Comparison of ENCODE assay signal across 10 cellular contexts in the genomic region with DNA sequence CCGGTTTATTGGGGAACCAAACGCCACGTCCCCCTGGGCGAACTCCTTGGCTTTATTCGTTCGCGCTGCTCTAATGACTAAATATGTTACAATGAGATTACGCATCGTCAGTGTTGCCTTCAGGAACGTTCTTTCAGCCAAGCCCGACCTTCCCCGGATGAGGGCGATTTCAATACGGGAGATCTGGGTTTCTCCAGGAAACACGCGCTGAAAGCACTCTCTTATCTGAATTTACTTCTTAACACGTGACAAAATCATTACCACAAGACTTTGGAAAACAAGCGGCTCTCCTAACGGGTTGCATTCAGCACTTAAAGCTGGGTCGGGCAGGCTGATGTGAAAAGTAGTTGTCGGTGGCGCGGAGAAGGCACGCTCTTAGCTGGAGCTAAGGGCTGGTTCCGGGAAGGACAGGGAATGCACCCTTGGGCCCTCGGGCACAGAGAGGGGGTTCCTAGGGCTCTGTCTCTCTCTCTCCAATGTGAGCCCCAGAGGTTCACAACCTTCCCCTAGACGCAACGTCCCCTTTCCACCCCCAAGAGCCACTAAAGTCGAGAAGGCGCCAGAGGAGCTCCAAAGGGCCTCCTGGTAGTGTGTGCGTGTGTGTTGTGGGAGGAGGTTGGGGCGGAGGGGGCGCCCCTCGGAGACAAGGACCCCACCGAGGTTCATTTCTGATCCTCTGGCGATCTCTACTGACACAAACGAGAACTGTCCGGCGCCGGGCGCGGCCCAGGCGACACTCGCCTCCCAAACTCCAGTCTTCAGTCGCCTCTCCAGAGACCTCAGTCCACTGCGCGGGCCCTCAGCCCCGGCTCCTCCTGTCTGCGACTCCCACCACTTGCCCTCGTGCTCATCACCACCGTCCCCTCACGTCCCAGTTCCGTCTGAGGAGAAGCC. TPM values are rescaled to one million over a fixed set of nuclear protein-coding genes. Genes with fewer than 3 reads are reported as not detected.
A peak's percentile ranks its signal among the peaks of the same experiment; 100 is the strongest.
DNase-seq lines count a peak whose midpoint lies in the region; ATAC-seq lines count a peak whose summit lies in the region.
"Had no signal": no experiment of that assay in that cellular context is flagged by ENCODE, and none has a peak within 500 bp of the region (broad histone marks: within the 10 kb centered on the region; RNA-seq: fewer than 3 reads in every experiment).

No MANE protein-coding gene starts in this region.

- no peaks in the 10 kb centered on the region for H3K9me3 Mint-ChIP-seq in stimulated activated memory B cell treated with anti-CD40 and anti-IgM and Interleukin-4, amounts not matched to agents 10 μg/mL and 1 μg/mL and 100 μg/mL, for 72 hours

- H3K36me3 ChIP-seq in NT2/D1 (ENCODE audit: insufficient read depth, insufficient read length, low read length) = no peaks in the 10 kb centered on the region

- H3K4me3 ChIP-seq in NT2/D1 (ENCODE audit: insufficient read length, low read depth) = peak overlapping the region; percentile 39

- in situ Hi-C loops in G401 (cut with HindIII; ENCODE audit: low sequenced_read_pairs) = no loop called here

- H3K27ac Mint-ChIP-seq in stimulated activated memory B cell treated with anti-CD40 and anti-IgM and Interleukin-4, amounts not matched to agents 10 μg/mL and 1 μg/mL and 100 μg/mL, for 72 hours = no peak overlapping the region

- H3K4me3 Mint-ChIP-seq in stimulated activated memory B cell treated with anti-CD40 and anti-IgM and Interleukin-4, amounts not matched to agents 10 μg/mL and 1 μg/mL and 100 μg/mL, for 72 hours = peak overlapping the region; percentile 15

- H3K27me3 ChIP-seq in NT2/D1 (ENCODE audit: insufficient read depth, insufficient read length) = peaks cover 100% of the 10 kb centered on the region

- no peaks in the 10 kb centered on the region for H3K36me3 Mint-ChIP-seq in stimulated activated memory B cell treated with anti-CD40 and anti-IgM and Interleukin-4, amounts not matched to agents 10 μg/mL and 1 μg/mL and 100 μg/mL, for 72 hours

- peaks cover 92% of the 10 kb centered on the region for H3K27me3 Mint-ChIP-seq in stimulated activated memory B cell treated with anti-CD40 and anti-IgM and Interleukin-4, amounts not matched to agents 10 μg/mL and 1 μg/mL and 100 μg/mL, for 72 hours

- H3K4me1 Mint-ChIP-seq in stimulated activated memory B cell treated with anti-CD40 and anti-IgM and Interleukin-4, amounts not matched to agents 10 μg/mL and 1 μg/mL and 100 μg/mL, for 72 hours = peaks cover 15% of the 10 kb centered on the region

- H3K9ac ChIP-seq in NT2/D1 (ENCODE audit: insufficient read length, low read depth) = peak overlapping the region; percentile 50

- no peak for ATAC-seq in stimulated activated memory B cell treated with anti-CD40 and anti-IgM and Interleukin-4, amounts not matched to agents 10 μg/mL and 1 μg/mL and 100 μg/mL, for 72 hours
- ATAC-seq in HG03045 (IDR thresholded peaks at IDR 0.05; ENCODE audit: unreplicated experiment) = no peak
- ATAC-seq in GM19023 (IDR thresholded peaks at IDR 0.05; ENCODE audit: unreplicated experiment) = no peak

- H3K4me1 ChIP-seq in NT2/D1 (ENCODE audit: insufficient read depth, insufficient read length) = peaks cover 7% of the 10 kb centered on the region

- no peaks in the 10 kb centered on the region for H3K9me3 ChIP-seq in NT2/D1 (ENCODE audit: insufficient read depth, low read length)

- DNase-seq in activated CD8-positive, alpha-beta memory T cell treated with anti-CD3 and anti-CD28 coated beads, Interleukin-2, amount 50 U/mL, for 48 hours = peak; percentile 65
- DNase-seq in activated CD8-positive, alpha-beta memory T cell treated with anti-CD3 and anti-CD28 coated beads for 24 hours = no peak
- DNase-seq in NT2/D1 (ENCODE audit: low read depth, low spot score) = no peak
- peak; percentile 79 for DNase-seq in globus pallidus (ENCODE audit: low spot score)
- no peak for DNase-seq in G401 (ENCODE audit: low spot score)
- DNase-seq: DMS153 had no signal

RNA-seq across cellular contexts. Expression of a gene that starts 7.1 kb away (rescaled TPM):
- total RNA-seq in G401 (2014; rRNA removed; shearing (Covaris generic)) = not detected in 2 replicates
- total RNA-seq: urinary bladder had no signal

Comparison
In these comparisons a context has a peak if more than half of its experiments do, and no peak if none do; other contexts are left out.
1. DNase-seq: peak in activated CD8-positive, alpha-beta memory T cell treated with anti-CD3 and anti-CD28 coated beads, Interleukin-2, amount 50 U/mL, for 48 hours (single experiment) and globus pallidus (single experiment); none in activated CD8-positive, alpha-beta memory T cell treated with anti-CD3 and anti-CD28 coated beads for 24 hours (single experiment), NT2/D1 (single experiment) and G401 (single experiment).